1 cellular context compared by ENCODE assay signal in genomic region chr6:56643379-56644089, GRCh38.
TF ChIP-seq lines count a peak whose summit lies in the region.

No MANE protein-coding gene starts in this region.

TF ChIP-seq in HCT116, 20 proteins besides CTCF, POLR2A, EP300 and RAD21 (continued from another document):
- TF ChIP-seq CEBPB (IDR thresholded peaks at IDR 0.05; ENCODE audit: low read depth) (no peak), POLR2AphosphoS5 (IDR thresholded peaks at IDR 0.05; ENCODE audit: low read depth, low read length) (no peak)
